Comparison of ENCODE assay signal across 11 cellular contexts in the genomic region with DNA sequence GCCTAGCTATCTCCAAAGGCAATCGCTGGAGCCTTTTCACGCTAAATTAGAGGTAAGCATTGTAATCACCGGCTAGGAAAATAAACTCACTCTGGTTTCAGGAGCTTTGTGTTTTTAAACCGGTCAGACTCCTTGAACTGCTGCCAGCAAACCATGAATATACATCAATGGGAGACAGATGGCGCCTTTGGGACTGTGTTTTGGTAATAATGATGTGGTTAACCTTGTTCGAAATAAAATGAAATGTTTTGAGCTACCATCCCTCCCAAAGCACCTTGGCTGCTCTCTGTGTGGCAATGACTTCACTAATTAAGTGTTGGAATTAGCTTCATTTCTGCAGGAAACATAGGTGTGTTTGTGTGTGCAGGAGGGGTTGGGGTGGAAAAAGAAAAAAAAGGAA.
A peak's percentile ranks its signal among the peaks of the same experiment; 100 is the strongest.
DNase-seq lines count a peak whose midpoint lies in the region; ATAC-seq and TF ChIP-seq lines count a peak whose summit lies in the region.
"Had no signal": no experiment of that assay in that cellular context is flagged by ENCODE, and none has a peak within 500 bp of the region (broad histone marks: within the 10 kb centered on the region; RNA-seq: fewer than 3 reads in every experiment).

No MANE protein-coding gene starts in this region.

- ATAC-seq in RWPE2 (ENCODE audit: low read depth) (no peak), GM19324 (IDR thresholded peaks at IDR 0.05; ENCODE audit: low FRiP score, unreplicated experiment) (no peak)
- no peak for ATAC-seq in stimulated activated naive CD8-positive, alpha-beta T cell treated with anti-CD3 and anti-CD28 coated beads, Interleukin-15, Interleukin-2, amounts not matched to agents 100 U/mL and 50 U/mL, for 24 hours

- H3K4me2 ChIP-seq in hepatocyte: no peak overlapping the region

- H3K4me3 ChIP-seq in RWPE2 (ENCODE audit: severe bottlenecking): no peak overlapping the region
- H3K4me3 ChIP-seq in hepatocyte: no peak overlapping the region
- H3K4me3 ChIP-seq: HAP-1 had no signal

- DNase-seq in DMS153 treated with DMSO at 0.1 percent for 48 hours (lab: John Stamatoyannopoulos, UW; ENCODE audit: unreplicated experiment) (peak; percentile 75), NCI-H187 treated with DMSO at 0.1 percent for 48 hours (lab: John Stamatoyannopoulos, UW) (peak; percentile 96), RWPE2 (ENCODE audit: low spot score) (no peak), hepatocyte (ENCODE audit: low spot score) (peak; percentile 30), HEK293T (ENCODE audit: extremely low spot score) (no peak), OCI-M2 (lab: John Stamatoyannopoulos, UW; ENCODE audit: unreplicated experiment) (no peak)
- no peak for DNase-seq in stimulated activated naive CD8-positive, alpha-beta T cell treated with anti-CD3 and anti-CD28 coated beads, Interleukin-15, Interleukin-2, amounts not matched to agents 100 U/mL and 50 U/mL, for 24 hours
- DNase-seq: activated CD4-positive, alpha-beta T cell treated with anti-CD3 and anti-CD28 coated beads, Interleukin-2, amount 50 U/mL, for 4 hours; glutamatergic neuron had no signal

- H3K36me3 ChIP-seq in RWPE2 (ENCODE audit: low read depth): no peaks in the 10 kb centered on the region
- no peaks in the 10 kb centered on the region for H3K36me3 ChIP-seq in hepatocyte (replicated peaks; ENCODE audit: insufficient read depth, low read depth)
- H3K36me3 ChIP-seq: HAP-1 had no signal

- no peaks in the 10 kb centered on the region for H3K9me3 ChIP-seq in RWPE2 (ENCODE audit: severe bottlenecking)
- no peaks in the 10 kb centered on the region for H3K9me3 ChIP-seq in hepatocyte (ENCODE audit: low read depth)
- H3K9me3 ChIP-seq: HAP-1 had no signal

- POLR2A ChIA-PET in HEK293T (lab: Yijun Ruan, JAX): no interaction called here

- CTCF ChIA-PET in HEK293T (lab: Yijun Ruan, JAX): no interaction called here

- no peaks in the 10 kb centered on the region for H3K79me2 ChIP-seq in hepatocyte

- no peaks in the 10 kb centered on the region for H3K27me3 ChIP-seq in RWPE2 (ENCODE audit: insufficient read depth, poor library complexity, severe bottlenecking)
- no peaks in the 10 kb centered on the region for H3K27me3 ChIP-seq in hepatocyte

- H3K4me1 ChIP-seq in RWPE2 (ENCODE audit: insufficient read depth, poor library complexity, severe bottlenecking): peaks cover 6% of the 10 kb centered on the region
- peaks cover 6% of the 10 kb centered on the region for H3K4me1 ChIP-seq in hepatocyte (ENCODE audit: insufficient read depth)
- H3K4me1 ChIP-seq: HAP-1 had no signal

- 48% methylated on average over 6 of the region's 6 CpGs for WGBS in hepatocyte (ENCODE audit: low lambda C conversion rate, missing lambda C conversion rate)

- no peak overlapping the region for H2AFZ ChIP-seq in hepatocyte

- H3K9me2 ChIP-seq in hepatocyte (replicated peaks; ENCODE audit: insufficient read depth): no peaks in the 10 kb centered on the region

- no peak overlapping the region for H3K27ac ChIP-seq in RWPE2 (ENCODE audit: poor library complexity, severe bottlenecking)
- no peak overlapping the region for H3K27ac ChIP-seq in hepatocyte

- H4K20me1 ChIP-seq in hepatocyte (ENCODE audit: insufficient read depth, poor library complexity, severe bottlenecking): no peaks in the 10 kb centered on the region

- TF ChIP-seq CTCF in RWPE2 (IDR thresholded peaks at IDR 0.05; ENCODE audit: poor library complexity, severe bottlenecking): peak; percentile 17
- TF ChIP-seq CTCF in hepatocyte (IDR thresholded peaks at IDR 0.05; ENCODE audit: poor library complexity): peak; percentile 5

TF ChIP-seq in HEK293T, 16 proteins besides CTCF, POLR2A, EP300 and RAD21:
- no peak for TF ChIP-seq ELF4 (IDR thresholded peaks at IDR 0.05)
- no peak for TF ChIP-seq CTBP1 (IDR thresholded peaks at IDR 0.05; ENCODE audit: borderline replicate concordance)
- no peak for TF ChIP-seq TARDBP (IDR thresholded peaks at IDR 0.05)
- no peak for TF ChIP-seq SP1 (IDR thresholded peaks at IDR 0.05)
- no peak for TF ChIP-seq L3MBTL2 (conservative IDR thresholded peaks at IDR 0.05)
- TF ChIP-seq NFRKB (IDR thresholded peaks at IDR 0.05): no peak
- no peak for TF ChIP-seq SUZ12 (IDR thresholded peaks at IDR 0.05)
- TF ChIP-seq FOXM1 (IDR thresholded peaks at IDR 0.05; ENCODE audit: borderline replicate concordance): no peak
TF ChIP-seq in HEK293T: peak in this region for 0.

Comparison
In these comparisons a context has a peak if more than half of its experiments do, and no peak if none do; other contexts are left out.
1. DNase-seq: peak in DMS153 treated with DMSO at 0.1 percent for 48 hours (single experiment), NCI-H187 treated with DMSO at 0.1 percent for 48 hours (single experiment) and hepatocyte (single experiment); none in RWPE2 (single experiment), HEK293T (single experiment), OCI-M2 (single experiment) and stimulated activated naive CD8-positive, alpha-beta T cell treated with anti-CD3 and anti-CD28 coated beads, Interleukin-15, Interleukin-2, amounts not matched to agents 100 U/mL and 50 U/mL, for 24 hours (single experiment).